In genomic region chr13:71339010-71339409, GRCh38 we compare ENCODE assay signal across 31 cellular contexts.
"Had no signal": no experiment of that assay in that cellular context is flagged by ENCODE, and none has a peak within 500 bp of the region (broad histone marks: within the 10 kb centered on the region; RNA-seq: fewer than 3 reads in every experiment).

No MANE protein-coding gene starts in this region.

- H3K27me3 Mint-ChIP-seq: activated B cell treated with CpG ODN at 0.5 μM for 24 hours; activated CD8-positive, alpha-beta T cell treated with anti-CD3 and anti-CD28 coated beads for 36 hours; activated naive CD8-positive, alpha-beta T cell; activated T-helper 17 cell treated with anti-CD3 and anti-CD28 coated beads, Interleukin-2, amount 50 U/mL, for 72 hours; brain; T-helper 17 cell had no signal

- H3K4me1 ChIP-seq: ascending aorta, breast epithelium, colonic mucosa, esophagus squamous epithelium had no signal

- H3K4me3 ChIP-seq: ascending aorta, breast epithelium, cardiac muscle cell, colonic mucosa, esophagus squamous epithelium had no signal

- H3K4me3 Mint-ChIP-seq: activated B cell treated with CpG ODN at 0.5 μM for 24 hours; activated CD8-positive, alpha-beta T cell treated with anti-CD3 and anti-CD28 coated beads for 36 hours; activated naive CD8-positive, alpha-beta T cell; activated T-cell treated with anti-CD3 and anti-CD28 coated beads, Interleukin-2, amount 50 U/mL, for 4 hours; activated T-helper 17 cell treated with anti-CD3 and anti-CD28 coated beads, Interleukin-2, amount 50 U/mL, for 72 hours; brain; T-helper 17 cell; T-helper 2 cell treated with Interferon-gamma antibody and Interleukin-4, amounts not matched to agents 5 μg/mL and 100 μg/mL, for 36 hours had no signal

- H3K36me3 ChIP-seq: ascending aorta, breast epithelium, cardiac muscle cell, colonic mucosa, esophagus squamous epithelium, WERI-Rb-1 had no signal

- H3K36me3 Mint-ChIP-seq: activated naive CD8-positive, alpha-beta T cell; brain had no signal

- H3K4me1 Mint-ChIP-seq: activated B cell treated with CpG ODN at 0.5 μM for 24 hours; activated T-helper 17 cell treated with anti-CD3 and anti-CD28 coated beads, Interleukin-2, amount 50 U/mL, for 72 hours; brain; T-helper 17 cell had no signal

- H3K27ac Mint-ChIP-seq: activated B cell treated with CpG ODN at 0.5 μM for 24 hours; activated CD8-positive, alpha-beta T cell treated with anti-CD3 and anti-CD28 coated beads for 36 hours; activated naive CD8-positive, alpha-beta T cell; activated T-helper 17 cell treated with anti-CD3 and anti-CD28 coated beads, Interleukin-2, amount 50 U/mL, for 72 hours; brain; T-helper 17 cell; T-helper 2 cell treated with Interferon-gamma antibody and Interleukin-4, amounts not matched to agents 5 μg/mL and 100 μg/mL, for 36 hours had no signal

- H3K9me3 Mint-ChIP-seq: activated CD8-positive, alpha-beta T cell treated with anti-CD3 and anti-CD28 coated beads for 36 hours; activated T-cell treated with anti-CD3 and anti-CD28 coated beads, Interleukin-2, amount 50 U/mL, for 4 hours; activated T-helper 17 cell treated with anti-CD3 and anti-CD28 coated beads, Interleukin-2, amount 50 U/mL, for 72 hours; T-helper 2 cell treated with Interferon-gamma antibody and Interleukin-4, amounts not matched to agents 5 μg/mL and 100 μg/mL, for 36 hours had no signal

- H3K27ac ChIP-seq: ascending aorta, breast epithelium, cardiac muscle cell, colonic mucosa, epithelial cell of prostate, esophagus squamous epithelium, WERI-Rb-1 had no signal

- ATAC-seq: activated CD4-positive, CD25-positive, alpha-beta regulatory T cell treated with anti-CD3 and anti-CD28 coated beads, Interleukin-2, amount 50 U/mL, for 24 hours; activated CD8-positive, alpha-beta T cell treated with anti-CD3 and anti-CD28 coated beads for 36 hours; activated T-cell treated with anti-CD3 and anti-CD28 coated beads, Interleukin-2, amount 50 U/mL, for 4 hours; activated T-helper 17 cell treated with anti-CD3 and anti-CD28 coated beads, Interleukin-2, amount 50 U/mL, for 72 hours; T-helper 17 cell had no signal

- H3K27me3 ChIP-seq: ascending aorta, breast epithelium, cardiac muscle cell, colonic mucosa, esophagus squamous epithelium had no signal

- H3K9me3 ChIP-seq: ascending aorta, breast epithelium, colonic mucosa, esophagus squamous epithelium had no signal

- DNase-seq: activated B cell treated with CpG ODN at 0.5 μM for 24 hours; activated CD4-positive, alpha-beta T cell treated with anti-CD3 and anti-CD28 coated beads for 48 hours; activated CD4-positive, alpha-beta T cell treated with anti-CD3 and anti-CD28 coated beads, Interleukin-2, amount 50 U/mL, for 1 hour; activated CD4-positive, alpha-beta T cell treated with anti-CD3 and anti-CD28 coated beads, Interleukin-2, amount 50 U/mL, for 48 hours; activated CD8-positive, alpha-beta memory T cell treated with anti-CD3 and anti-CD28 coated beads for 24 hours; activated CD8-positive, alpha-beta T cell treated with anti-CD3 and anti-CD28 coated beads for 36 hours; activated effector memory CD4-positive, alpha-beta T cell treated with Interleukin-2 at 50 U/mL for 16 hours; activated gamma-delta T cell treated with Interleukin-2 at 50 U/mL for 16 hours; activated naive CD4-positive, alpha-beta T cell treated with anti-CD3 and anti-CD28 coated beads, Interleukin-2, amount 50 U/mL, for 16 hours; activated naive CD4-positive, alpha-beta T cell treated with Interleukin-2 at 50 U/mL for 16 hours; activated T-cell treated with anti-CD3 and anti-CD28 coated beads, Interleukin-2, amount 50 U/mL, for 4 hours; amygdala; central memory CD4-positive, alpha-beta T cell; cerebellar nuclear complex; colonic mucosa; effector CD8-positive, alpha-beta T cell; esophagus squamous epithelium; foreskin fibroblast; head of caudate nucleus; T-helper 17 cell; T1000; WERI-Rb-1 had no signal
